Comparison of ENCODE assay signal across 8 cellular contexts in the genomic region with DNA sequence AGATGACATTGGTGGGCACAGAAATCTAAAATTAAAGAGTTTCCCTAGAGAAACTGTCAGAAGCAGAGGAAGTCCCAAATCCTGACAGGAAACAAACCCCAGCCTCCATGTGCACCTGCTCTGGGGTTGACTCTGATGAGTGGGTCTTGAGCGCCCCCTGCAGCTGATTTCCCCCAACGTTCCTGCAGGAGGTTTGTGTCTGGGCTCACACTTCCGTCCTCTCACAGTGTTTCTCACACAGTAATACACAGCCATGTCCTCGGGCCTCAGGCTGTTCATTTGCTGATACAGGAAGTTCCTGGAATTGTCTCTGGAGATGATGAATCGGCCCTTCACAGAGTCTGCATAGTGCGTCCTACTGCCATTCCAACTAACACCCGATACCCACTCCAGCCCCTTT.
A peak's percentile ranks its signal among the peaks of the same experiment; 100 is the strongest.
DNase-seq lines count a peak whose midpoint lies in the region; TF ChIP-seq lines count a peak whose summit lies in the region.
"Not testable (repeated sequence)": the region's sequence is repeated elsewhere in the genome, so short reads cannot be mapped to it uniquely, and the experiment has no call there.

No MANE protein-coding gene starts in this region.

- H3F3A ChIP-seq in SU-DHL-6 (ENCODE audit: insufficient read depth) = not testable (repeated sequence)

- not testable (repeated sequence) for H3K36me3 ChIP-seq in KOPT-K1 (ENCODE audit: insufficient read depth, low read length); SU-DHL-6 (ENCODE audit: low read length)

- not testable (repeated sequence) for H3K36me3 Mint-ChIP-seq in activated CD4-positive, alpha-beta memory T cell treated with anti-CD3 and anti-CD28 coated beads, Interleukin-2, amount 10 ng/mL, durations not matched to agents 7 days and 5 days (ENCODE audit: low read depth); immature natural killer cell

- H3K9me3 ChIP-seq in KOPT-K1 (ENCODE audit: insufficient read depth, low read length, poor library complexity, severe bottlenecking); SU-DHL-6 (ENCODE audit: insufficient read depth, low read length): not testable (repeated sequence)

- CTCF ChIA-PET in activated CD4-positive, alpha-beta memory T cell treated with anti-CD3 and anti-CD28 coated beads, Interleukin-2, amount 10 ng/mL, durations not matched to agents 7 days and 5 days (lab: Charles Lee) = interaction anchor here (0.6 to 1.7 kb wide), 2 partner anchors 11 to 51 kb away, joined by 3 to 4 read pairs; no protein-coding TSS in a partner anchor

- H3K4me2 ChIP-seq in SU-DHL-6 (ENCODE audit: low read depth, low read length, poor library complexity, severe bottlenecking) = not testable (repeated sequence)

- H3K27ac Mint-ChIP-seq in activated CD4-positive, alpha-beta memory T cell treated with anti-CD3 and anti-CD28 coated beads, Interleukin-2, amount 10 ng/mL, durations not matched to agents 7 days and 5 days; immature natural killer cell: not testable (repeated sequence)

- not testable (repeated sequence) for H3K4me3 Mint-ChIP-seq in activated CD4-positive, alpha-beta memory T cell treated with anti-CD3 and anti-CD28 coated beads, Interleukin-2, amount 10 ng/mL, durations not matched to agents 7 days and 5 days; immature natural killer cell

- H3K79me2 ChIP-seq in SU-DHL-6 (ENCODE audit: insufficient read depth, low read length) = not testable (repeated sequence)

- H3K27me3 ChIP-seq in SU-DHL-6 (ENCODE audit: low read length) = not testable (repeated sequence)

- peak; percentile 11 for TF ChIP-seq CTCF in SU-DHL-6 (IDR thresholded peaks at IDR 0.05; ENCODE audit: insufficient read depth, low read length, poor library complexity, severe bottlenecking)

- not testable (repeated sequence) for H3K9ac ChIP-seq in SU-DHL-6 (ENCODE audit: low read length)

- H3K9me2 ChIP-seq in SU-DHL-6 (replicated peaks; ENCODE audit: insufficient read depth, low read length) = not testable (repeated sequence)

- DNase-seq in COLO668 (lab: John Stamatoyannopoulos, UW; ENCODE audit: unreplicated experiment) (peak; percentile 61), immature natural killer cell (peak; percentile 44 to 57 (median 47))
- DNase-seq in activated CD4-positive, alpha-beta memory T cell treated with anti-CD3 and anti-CD28 coated beads, Interleukin-2, amount 10 ng/mL, durations not matched to agents 7 days and 5 days = peak; percentile 76
- DNase-seq in activated T-helper 9 cell treated with anti-CD3 and anti-CD28 coated beads, Interleukin-2, amount 50 U/mL, for 16 hours (ENCODE audit: low read depth) = peak; percentile 55
- peak; percentile 45 to 64 for DNase-seq in stimulated activated CD4-positive, alpha-beta T cell treated with anti-CD3 and anti-CD28 coated beads, Interleukin-4, amount 100 ng/mL, for 4 hours
- DNase-seq in stimulated activated naive CD4-positive, alpha-beta T cell (lab: John Stamatoyannopoulos, UW) = peak; percentile 17 to 75 (median 56)

- peaks cover 17% of the 10 kb centered on the region for H3K4me1 Mint-ChIP-seq in activated CD4-positive, alpha-beta memory T cell treated with anti-CD3 and anti-CD28 coated beads, Interleukin-2, amount 10 ng/mL, durations not matched to agents 7 days and 5 days
- H3K4me1 Mint-ChIP-seq in immature natural killer cell = not testable (repeated sequence)

- POLR2A ChIA-PET in activated CD4-positive, alpha-beta memory T cell treated with anti-CD3 and anti-CD28 coated beads, Interleukin-2, amount 10 ng/mL, durations not matched to agents 7 days and 5 days (lab: Charles Lee) = not testable (repeated sequence)

- H3K4me3 ChIP-seq in SU-DHL-6 (ENCODE audit: insufficient read depth, low read length, poor library complexity, severe bottlenecking) = not testable (repeated sequence)

- H2AFZ ChIP-seq in SU-DHL-6 (ENCODE audit: low read depth, low read length, severe bottlenecking) = not testable (repeated sequence)

- peak overlapping the region; percentile 86 for H3K27ac ChIP-seq in KOPT-K1 (ENCODE audit: low read depth, low read length, poor library complexity, severe bottlenecking)
- not testable (repeated sequence) for H3K27ac ChIP-seq in SU-DHL-6 (ENCODE audit: low read depth, low read length)

- not testable (repeated sequence) for H4K20me1 ChIP-seq in SU-DHL-6 (ENCODE audit: low read depth, low read length)

- H3K9me3 Mint-ChIP-seq in activated CD4-positive, alpha-beta memory T cell treated with anti-CD3 and anti-CD28 coated beads, Interleukin-2, amount 10 ng/mL, durations not matched to agents 7 days and 5 days; immature natural killer cell: not testable (repeated sequence)

- peaks cover 65% of the 10 kb centered on the region for H3K27me3 Mint-ChIP-seq in activated CD4-positive, alpha-beta memory T cell treated with anti-CD3 and anti-CD28 coated beads, Interleukin-2, amount 10 ng/mL, durations not matched to agents 7 days and 5 days
- peaks cover 5 to 22% (median 8%) of the 10 kb centered on the region in 3 donors for H3K27me3 Mint-ChIP-seq in immature natural killer cell (ENCODE audit: low read depth in 3 of 3)
